Comparison of ENCODE assay signal across 9 cellular contexts in genomic region chr21:45421071-45421845, GRCh38. TPM values are rescaled to one million over a fixed set of nuclear protein-coding genes. Genes with fewer than 3 reads are reported as not detected.
DNase-seq lines count a peak whose midpoint lies in the region; ATAC-seq, FAIRE-seq and TF ChIP-seq lines count a peak whose summit lies in the region.
"Had no signal": no experiment of that assay in that cellular context is flagged by ENCODE, and none has a peak within 500 bp of the region (broad histone marks: within the 10 kb centered on the region; RNA-seq: fewer than 3 reads in every experiment).

No MANE protein-coding gene starts in this region.

- intact Hi-C loops in ascending aorta (cut with DNase I), result no loop called here

- TF ChIP-seq RAD21 in Ishikawa (IDR thresholded peaks at IDR 0.05; ENCODE audit: low read depth), result no peak

- H3K36me3 ChIP-seq in ascending aorta (no peaks in the 10 kb centered on the region), hepatocyte (replicated peaks; ENCODE audit: insufficient read depth, low read depth) (no peaks in the 10 kb centered on the region), thoracic aorta (no peaks in the 10 kb centered on the region)

- TF ChIP-seq CTCF in ascending aorta (IDR thresholded peaks at IDR 0.05) (no peak), hepatocyte (IDR thresholded peaks at IDR 0.05; ENCODE audit: poor library complexity) (no peak), thoracic aorta (IDR thresholded peaks at IDR 0.05) (no peak)

- no peak for FAIRE-seq in HTR-8/SVneo (lab: Jason Lieb, UNC)

- H3K27ac ChIP-seq in ascending aorta (peak overlapping the region; percentile 65 to 97), hepatocyte (no peak overlapping the region), thoracic aorta (peak overlapping the region; percentile 78 to 87)

- H3K27me3 ChIP-seq in ascending aorta (no peaks in the 10 kb centered on the region), hepatocyte (no peaks in the 10 kb centered on the region), thoracic aorta (replicated peaks; ENCODE audit: insufficient read depth) (no peaks in the 10 kb centered on the region)

- 79% methylated on average over 25 of the region's 25 CpGs for WGBS in hepatocyte (ENCODE audit: low lambda C conversion rate, missing lambda C conversion rate)

- TF ChIP-seq EP300 in Ishikawa (IDR thresholded peaks at IDR 0.05; ENCODE audit: borderline replicate concordance), result no peak

- H3K9me3 ChIP-seq in ascending aorta, result no peaks in the 10 kb centered on the region
- H3K9me3 ChIP-seq in hepatocyte (ENCODE audit: low read depth), result no peaks in the 10 kb centered on the region
- no peaks in the 10 kb centered on the region for H3K9me3 ChIP-seq in thoracic aorta

- no peak overlapping the region for H3K4me2 ChIP-seq in hepatocyte

- H3K79me2 ChIP-seq in hepatocyte, result peaks cover 81% of the 10 kb centered on the region

- H3K4me1 ChIP-seq in ascending aorta (peaks cover 6 to 59% of the 10 kb centered on the region in 2 donors), hepatocyte (ENCODE audit: insufficient read depth) (peaks cover 20% of the 10 kb centered on the region), thoracic aorta (ENCODE audit: control insufficient read depth in 1 of 2, low read depth in 2 of 2) (peaks cover 15 to 75% of the 10 kb centered on the region in 2 donors)

- no peaks in the 10 kb centered on the region for H3K9me2 ChIP-seq in hepatocyte (replicated peaks; ENCODE audit: insufficient read depth)

- no peak overlapping the region for H2AFZ ChIP-seq in hepatocyte

- peak in 1 of 2 donors; percentile 64 for DNase-seq in ascending aorta (ENCODE audit: low spot score in 2 of 2)
- peak; percentile 59 for DNase-seq in hepatocyte (ENCODE audit: low spot score)
- DNase-seq in thoracic aorta (ENCODE audit: low spot score), result no peak
- no peak for DNase-seq in HTR-8/SVneo (ENCODE audit: insufficient read length, low spot score)
- no peak for DNase-seq in foreskin melanocyte
- DNase-seq in amniotic stem cell (lab: John Stamatoyannopoulos, UW), result no peak
- DNase-seq: NCI-H2107 had no signal

- no peak for ATAC-seq in thoracic aorta (ENCODE audit: insufficient number of reproducible peaks, low FRiP score, low read depth)
- ATAC-seq: stimulated activated effector memory CD8-positive, alpha-beta T cell treated with anti-CD3 and anti-CD28 coated beads, Interleukin-12 subunit alpha, Interleukin-12 subunit beta, amount 100 ng/mL, for 72 hours had no signal

- no peaks in the 10 kb centered on the region for H4K20me1 ChIP-seq in hepatocyte (ENCODE audit: insufficient read depth, poor library complexity, severe bottlenecking)

- H3K4me3 ChIP-seq in ascending aorta (peak overlapping the region; percentile 15 to 53), hepatocyte (no peak overlapping the region), thoracic aorta (peak overlapping the region; percentile 59)

TF ChIP-seq in Ishikawa, 13 proteins besides CTCF, POLR2A, EP300 and RAD21:
- TF ChIP-seq TEAD4 (IDR thresholded peaks at IDR 0.05) (no peak), MAX (IDR thresholded peaks at IDR 0.05) (peak; percentile 64), USF1 (IDR thresholded peaks at IDR 0.05) (peak; percentile 77), EGR1 (IDR thresholded peaks at IDR 0.05) (no peak), ZBTB7A (IDR thresholded peaks at IDR 0.05; ENCODE audit: low read depth) (peak; percentile 72; the same call in 1 of the 2 replicates), NFIC (IDR thresholded peaks at IDR 0.05) (peak; percentile 95), FOXM1 (IDR thresholded peaks at IDR 0.05; ENCODE audit: borderline replicate concordance, low read depth) (no peak), CEBPB (IDR thresholded peaks at IDR 0.05) (no peak)

RNA-seq across cellular contexts. Expression of gene COL18A1, which starts 16.3 kb away (rescaled TPM):
- 699 TPM for total RNA-seq in ascending aorta
- 67.3 and 97.1 TPM in 2 replicates for total RNA-seq in hepatocyte
- 140 and 178 TPM in 2 replicates for polyA plus RNA-seq in hepatocyte
- 100 to 1,000 TPM; 507 to 811 TPM for total RNA-seq in thoracic aorta
